In genomic region chr11:120057028-120057330, GRCh38 we compare ENCODE assay signal across 16 cellular contexts.
DNase-seq lines count a peak whose midpoint lies in the region; ATAC-seq and TF ChIP-seq lines count a peak whose summit lies in the region.
"Had no signal": no experiment of that assay in that cellular context is flagged by ENCODE, and none has a peak within 500 bp of the region (broad histone marks: within the 10 kb centered on the region; RNA-seq: fewer than 3 reads in every experiment).

No MANE protein-coding gene starts in this region.

- intact Hi-C loops in esophagus muscularis mucosa (cut with DNase I), result no loop called here
- intact Hi-C loops in activated T-helper 2 cell treated with anti-CD3 and anti-CD28 coated beads, Interferon-gamma antibody, Interleukin-2, Interleukin-4, amounts not matched to agents 10 μg/mL and 5 μg/mL and 100 μg/mL, durations not matched to agents 14 hours and 24 hours and 36 hours (cut with micrococcal nuclease), result no loop called here

- H3K27ac Mint-ChIP-seq in GM23338 (peak overlapping the region; percentile 43; the same call in 1 of the 2 replicates), osteocyte (ENCODE audit: unreplicated experiment) (no peak overlapping the region)
- no peak overlapping the region for H3K27ac Mint-ChIP-seq in activated T-helper 2 cell treated with anti-CD3 and anti-CD28 coated beads, Interferon-gamma antibody, Interleukin-2, Interleukin-4, amounts not matched to agents 10 μg/mL and 5 μg/mL and 100 μg/mL, durations not matched to agents 14 hours and 24 hours and 36 hours

- TF ChIP-seq POLR2A in esophagus muscularis mucosa (IDR thresholded peaks at IDR 0.05; ENCODE audit: low read depth), result no peak

- H4K20me1 ChIP-seq in GM23338 (replicated peaks; ENCODE audit: insufficient read depth), result no peaks in the 10 kb centered on the region

- no peak overlapping the region for H3K4me3 Mint-ChIP-seq in GM23338
- H3K4me3 Mint-ChIP-seq in osteocyte (ENCODE audit: unreplicated experiment), result no peak overlapping the region
- H3K4me3 Mint-ChIP-seq in activated T-helper 2 cell treated with anti-CD3 and anti-CD28 coated beads, Interferon-gamma antibody, Interleukin-2, Interleukin-4, amounts not matched to agents 10 μg/mL and 5 μg/mL and 100 μg/mL, durations not matched to agents 14 hours and 24 hours and 36 hours (ENCODE audit: low read depth), result no peak overlapping the region

- H3K4me3 ChIP-seq in GM23338, result no peak overlapping the region
- no peak overlapping the region for H3K4me3 ChIP-seq in esophagus muscularis mucosa
- H3K4me3 ChIP-seq: GM12878, K562, PC-9 had no signal

- H3K9me3 Mint-ChIP-seq in GM23338 (peaks cover 16% of the 10 kb centered on the region), osteocyte (ENCODE audit: unreplicated experiment) (peaks cover 5% of the 10 kb centered on the region)
- H3K9me3 Mint-ChIP-seq in activated T-helper 2 cell treated with anti-CD3 and anti-CD28 coated beads, Interferon-gamma antibody, Interleukin-2, Interleukin-4, amounts not matched to agents 10 μg/mL and 5 μg/mL and 100 μg/mL, durations not matched to agents 14 hours and 24 hours and 36 hours, result no peaks in the 10 kb centered on the region

- H3K27ac ChIP-seq in GM23338 (ENCODE audit: low read depth) (peak overlapping the region; percentile 87; the same call in 1 of the 2 replicates), RWPE1 (peak overlapping the region; percentile 91), esophagus muscularis mucosa (replicated peaks in 1 of 4) (no peak overlapping the region)
- H3K27ac ChIP-seq: PC-9 had no signal

- peak overlapping the region; percentile 39; the same call in 1 of the 2 replicates for H2AFZ ChIP-seq in GM23338
- H2AFZ ChIP-seq: PC-9 had no signal

- H3K27me3 ChIP-seq in GM23338 (ENCODE audit: insufficient read depth) (no peaks in the 10 kb centered on the region), esophagus muscularis mucosa (peaks cover 0 to 34% (median 0%) of the 10 kb centered on the region in 4 donors)

- 84% methylated on average over 4 of the region's 4 CpGs for WGBS in esophagus muscularis mucosa

- TF ChIP-seq EP300 in esophagus muscularis mucosa (IDR thresholded peaks at IDR 0.05), result no peak

- H3K9me3 ChIP-seq in esophagus muscularis mucosa, result peaks cover 0 to 5% (median 2%) of the 10 kb centered on the region in 4 donors

- peaks cover 28% of the 10 kb centered on the region for H3K9me2 ChIP-seq in GM23338 (ENCODE audit: insufficient read depth)

- no peaks in the 10 kb centered on the region for H3K36me3 ChIP-seq in GM23338 (ENCODE audit: insufficient read depth)
- H3K36me3 ChIP-seq in esophagus muscularis mucosa, result no peaks in the 10 kb centered on the region

- POLR2A ChIA-PET in RWPE1 (lab: Yijun Ruan, JAX; ENCODE audit: low non-redundant PET), result interaction anchor here (0.6 kb wide), 1 partner anchor 222 kb away, joined by 3 read pairs; no protein-coding TSS in a partner anchor

- DNase-seq in GM23338 (ENCODE audit: low spot score), result no peak
- no peak for DNase-seq in RWPE1 (ENCODE audit: low spot score)
- DNase-seq in esophagus muscularis mucosa (ENCODE audit: extremely low spot score), result peak; percentile 87
- DNase-seq in osteocyte (ENCODE audit: extremely low spot score, unreplicated experiment), result peak; percentile 15
- DNase-seq in T-helper 9 cell, result no peak
- no peak for DNase-seq in activated T-helper 2 cell treated with anti-CD3 and anti-CD28 coated beads, Interferon-gamma antibody, Interleukin-2, Interleukin-4, amounts not matched to agents 10 μg/mL and 5 μg/mL and 100 μg/mL, durations not matched to agents 14 hours and 24 hours and 36 hours (ENCODE audit: low spot score)
- no peak for DNase-seq in SHP77 (lab: John Stamatoyannopoulos, UW)
- DNase-seq: AML-193, NCI-H1092 treated with DMSO at 0.1 percent for 48 hours, NCI-H1694 treated with DMSO at 0.1 percent for 48 hours, NCI-H446 treated with DMSO at 0.1 percent for 48 hours, NCI-H774, PC-9 had no signal

- CTCF ChIA-PET in RWPE1 (lab: Yijun Ruan, JAX), result interaction anchor here (0.7 kb wide), 1 partner anchor 29 kb away, joined by 4 read pairs; no protein-coding TSS in a partner anchor

- H3K4me1 Mint-ChIP-seq in GM23338 (peaks cover 39% of the 10 kb centered on the region), osteocyte (ENCODE audit: unreplicated experiment) (no peaks in the 10 kb centered on the region)
- H3K4me1 Mint-ChIP-seq in activated T-helper 2 cell treated with anti-CD3 and anti-CD28 coated beads, Interferon-gamma antibody, Interleukin-2, Interleukin-4, amounts not matched to agents 10 μg/mL and 5 μg/mL and 100 μg/mL, durations not matched to agents 14 hours and 24 hours and 36 hours (ENCODE audit: low read depth), result no peaks in the 10 kb centered on the region

- H3K36me3 Mint-ChIP-seq in GM23338 (ENCODE audit: low read depth), result peaks cover 4% of the 10 kb centered on the region; the same call in 2 of the 3 replicates
- H3K36me3 Mint-ChIP-seq in osteocyte (ENCODE audit: unreplicated experiment), result no peaks in the 10 kb centered on the region
- H3K36me3 Mint-ChIP-seq in activated T-helper 2 cell treated with anti-CD3 and anti-CD28 coated beads, Interferon-gamma antibody, Interleukin-2, Interleukin-4, amounts not matched to agents 10 μg/mL and 5 μg/mL and 100 μg/mL, durations not matched to agents 14 hours and 24 hours and 36 hours (ENCODE audit: low read depth), result no peaks in the 10 kb centered on the region

- peaks cover 13% of the 10 kb centered on the region; the same call in 1 of the 2 replicates for H3F3A ChIP-seq in GM23338 (replicated peaks; ENCODE audit: low read depth)

- H3K27me3 Mint-ChIP-seq in GM23338 (ENCODE audit: insufficient read depth, low read depth, poor library complexity) (peaks cover 17% of the 10 kb centered on the region), osteocyte (ENCODE audit: unreplicated experiment) (peaks cover 3% of the 10 kb centered on the region)
- H3K27me3 Mint-ChIP-seq in activated T-helper 2 cell treated with anti-CD3 and anti-CD28 coated beads, Interferon-gamma antibody, Interleukin-2, Interleukin-4, amounts not matched to agents 10 μg/mL and 5 μg/mL and 100 μg/mL, durations not matched to agents 14 hours and 24 hours and 36 hours (ENCODE audit: low read depth), result peaks cover 2% of the 10 kb centered on the region

- TF ChIP-seq CTCF in GM23338 (conservative IDR thresholded peaks at IDR 0.05; ENCODE audit: low read depth in 2 of 2) (no peak), RWPE1 (conservative IDR thresholded peaks at IDR 0.05; ENCODE audit: low read depth) (no peak), esophagus muscularis mucosa (IDR thresholded peaks at IDR 0.05) (no peak), osteocyte (IDR thresholded peaks at IDR 0.05) (no peak)

- peaks cover 47% of the 10 kb centered on the region for H3K4me1 ChIP-seq in GM23338 (ENCODE audit: insufficient read depth)
- no peaks in the 10 kb centered on the region for H3K4me1 ChIP-seq in esophagus muscularis mucosa

- H3K4me2 ChIP-seq in GM23338, result peak overlapping the region; percentile 30; the same call in 1 of the 2 replicates
- H3K4me2 ChIP-seq: PC-9 had no signal

- ATAC-seq in GM23338, result no peak
- ATAC-seq: GM12878, K562, Right ventricle myocardium inferior had no signal

- 0 out of 2 replicates have a peak, but pooled peaks cover 4% of the 10 kb centered on the region for H3K79me2 ChIP-seq in GM23338 (replicated peaks; ENCODE audit: insufficient read depth)

TF ChIP-seq in GM23338, 12 proteins besides CTCF, POLR2A, EP300 and RAD21 (continues in another document):
- no peak for TF ChIP-seq STAT1 (IDR thresholded peaks at IDR 0.05; ENCODE audit: unreplicated experiment)

Comparison
In these comparisons a context has a peak if more than half of its experiments do, and no peak if none do; other contexts are left out.
1. DNase-seq: peak in esophagus muscularis mucosa (single experiment) and osteocyte (single experiment); none in GM23338 (single experiment), RWPE1 (single experiment), T-helper 9 cell (single experiment), activated T-helper 2 cell treated with anti-CD3 and anti-CD28 coated beads, Interferon-gamma antibody, Interleukin-2, Interleukin-4, amounts not matched to agents 10 μg/mL and 5 μg/mL and 100 μg/mL, durations not matched to agents 14 hours and 24 hours and 36 hours (single experiment) and SHP77 (0 of 2).
2. H3K27ac ChIP-seq: peak in GM23338 (single experiment) and RWPE1 (single experiment); none in esophagus muscularis mucosa (0 of 4).